In genomic region chr13:107835339-107836018, GRCh38 we compare ENCODE assay signal across 10 cellular contexts.
A peak's percentile ranks its signal among the peaks of the same experiment; 100 is the strongest.
DNase-seq lines count a peak whose midpoint lies in the region; ATAC-seq and TF ChIP-seq lines count a peak whose summit lies in the region.
"Had no signal": no experiment of that assay in that cellular context is flagged by ENCODE, and none has a peak within 500 bp of the region (broad histone marks: within the 10 kb centered on the region; RNA-seq: fewer than 3 reads in every experiment).

No MANE protein-coding gene starts in this region.

- no peak overlapping the region for H3K27ac Mint-ChIP-seq in naive thymus-derived CD8-positive, alpha-beta T cell
- H3K27ac Mint-ChIP-seq: HFFc6 had no signal

- H3K4me1 Mint-ChIP-seq in naive thymus-derived CD8-positive, alpha-beta T cell = peaks cover 0 to 2% (median 0%) of the 10 kb centered on the region in 4 donors

- POLR2A ChIA-PET in naive thymus-derived CD8-positive, alpha-beta T cell (lab: Charles Lee) = no interaction called here

- H3K4me3 Mint-ChIP-seq in naive thymus-derived CD8-positive, alpha-beta T cell = no peak overlapping the region
- H3K4me3 Mint-ChIP-seq: HFFc6 had no signal

- H3K9me3 Mint-ChIP-seq in naive thymus-derived CD8-positive, alpha-beta T cell = peaks cover 0 to 18% (median 0%) of the 10 kb centered on the region in 9 donors

- no peak for TF ChIP-seq CTCF in retinal pigment epithelial cell (conservative IDR thresholded peaks at IDR 0.05; ENCODE audit: low read depth, low read length)

- DNase-seq in astrocyte of the hippocampus (ENCODE audit: low read depth, low spot score) (peak; percentile 91), retinal pigment epithelial cell (ENCODE audit: low read depth) (peak; percentile 81), NCI-H1105 (lab: John Stamatoyannopoulos, UW) (no peak), inferior parietal cortex (ENCODE audit: extremely low spot score) (no peak)
- no peak for DNase-seq in naive thymus-derived CD8-positive, alpha-beta T cell
- DNase-seq: HFFc6 had no signal

- H3K4me3 ChIP-seq in retinal pigment epithelial cell (ENCODE audit: low read length) = no peak overlapping the region

- no peaks in the 10 kb centered on the region for H3K36me3 Mint-ChIP-seq in naive thymus-derived CD8-positive, alpha-beta T cell

- peaks cover 0 to 12% (median 1%) of the 10 kb centered on the region in 5 donors for H3K27me3 Mint-ChIP-seq in naive thymus-derived CD8-positive, alpha-beta T cell

- ATAC-seq in GM19023 (IDR thresholded peaks at IDR 0.05; ENCODE audit: unreplicated experiment) = peak; percentile 58
- ATAC-seq in HG03460 (IDR thresholded peaks at IDR 0.05; ENCODE audit: unreplicated experiment) = peak; percentile 73
- ATAC-seq in GM19328 (IDR thresholded peaks at IDR 0.05; ENCODE audit: unreplicated experiment) = no peak
- no peak for ATAC-seq in naive thymus-derived CD8-positive, alpha-beta T cell
- ATAC-seq: Right ventricle myocardium inferior had no signal

Comparison
In these comparisons a context has a peak if more than half of its experiments do, and no peak if none do; other contexts are left out.
1. ATAC-seq: peak in GM19023 (single experiment) and HG03460 (single experiment); none in GM19328 (single experiment) and naive thymus-derived CD8-positive, alpha-beta T cell (0 of 2).
2. DNase-seq: peak in astrocyte of the hippocampus (single experiment) and retinal pigment epithelial cell (single experiment); none in NCI-H1105 (single experiment), inferior parietal cortex (single experiment) and naive thymus-derived CD8-positive, alpha-beta T cell (0 of 10).